In genomic region chr21:27062441-27062840, GRCh38 we compare ENCODE assay signal across 16 cellular contexts.
DNase-seq lines count a peak whose midpoint lies in the region; ATAC-seq and TF ChIP-seq lines count a peak whose summit lies in the region.
"Had no signal": no experiment of that assay in that cellular context is flagged by ENCODE, and none has a peak within 500 bp of the region (broad histone marks: within the 10 kb centered on the region; RNA-seq: fewer than 3 reads in every experiment).

No MANE protein-coding gene starts in this region.

- DNase-seq in Right ventricle myocardium superior (no peak), heart left ventricle (no peak), NCI-H446 treated with DMSO at 0.1 percent for 48 hours (lab: John Stamatoyannopoulos, UW) (peak; percentile 40), fibroblast of peridontal ligament (ENCODE audit: extremely low read depth) (peak; percentile 38), prostate gland (ENCODE audit: low spot score) (peak; percentile 10), SK-N-SH (no peak)
- DNase-seq: 8988T; CD4-positive, alpha-beta memory T cell; DMS153; DMS79; HCEC 1CT had no signal

- intact Hi-C loops in Right ventricle myocardium superior (cut with DNase I), result no loop called here
- intact Hi-C loops in heart left ventricle (cut with DNase I), result no loop called here
- intact Hi-C loops in prostate gland (cut with DNase I), result loop anchor here (10.0 kb wide), 1 partner anchor 178 kb away; no protein-coding TSS in a partner anchor

- H3K9me2 ChIP-seq in SK-N-SH, result no peaks in the 10 kb centered on the region

- no peak for TF ChIP-seq EP300 in SK-N-SH (IDR thresholded peaks at IDR 0.05; ENCODE audit: borderline replicate concordance in 1 of 2, low read depth in 1 of 2, low read length in 1 of 2)

- no peak for TF ChIP-seq RAD21 in SK-N-SH (IDR thresholded peaks at IDR 0.05; ENCODE audit: low read length)

- WGBS in heart left ventricle, 4 donors, result 68 to 90% (median 81%) methylated on average over 1 of the region's 1 CpG
- WGBS in prostate gland, result 28% methylated on average over 1 of the region's 1 CpG
- WGBS in SK-N-SH (ENCODE audit: low lambda C conversion rate), result 70% methylated on average over 1 of the region's 1 CpG

- H3K4me3 ChIP-seq in heart left ventricle, result no peak overlapping the region
- no peak overlapping the region for H3K4me3 ChIP-seq in prostate gland
- H3K4me3 ChIP-seq in SK-N-SH (ENCODE audit: low read depth in 2 of 2, low read length in 1 of 2), result no peak overlapping the region
- H3K4me3 ChIP-seq: BLaER1, GM12878, GM23338 had no signal

- CTCF ChIA-PET in SK-N-SH (lab: Yijun Ruan, JAX), result interaction anchor here (1.4 kb wide), 1 partner anchor 17 kb away, joined by 3 read pairs; no protein-coding TSS in a partner anchor

- TF ChIP-seq POLR2A in heart left ventricle (IDR thresholded peaks at IDR 0.05), result no peak
- TF ChIP-seq POLR2A in prostate gland (IDR thresholded peaks at IDR 0.05), result no peak

- H3K9ac ChIP-seq in SK-N-SH, result no peak overlapping the region
- H3K9ac ChIP-seq: BLaER1 had no signal

- H3K36me3 ChIP-seq in heart left ventricle (no peaks in the 10 kb centered on the region), prostate gland (no peaks in the 10 kb centered on the region), SK-N-SH (replicated peaks in 1 of 2; ENCODE audit: control insufficient read depth in 1 of 2, insufficient read depth in 2 of 2, low read length in 1 of 2) (no peaks in the 10 kb centered on the region)
- H3K36me3 ChIP-seq: BLaER1 had no signal

- no peak overlapping the region for H3K4me2 ChIP-seq in SK-N-SH
- H3K4me2 ChIP-seq: BLaER1, GM23338 had no signal

- no peak overlapping the region for H2AFZ ChIP-seq in SK-N-SH (ENCODE audit: low read depth)
- H2AFZ ChIP-seq: GM23338 had no signal

- POLR2A ChIA-PET in SK-N-SH (lab: Yijun Ruan, JAX), result no interaction called here

- H3K79me2 ChIP-seq in SK-N-SH (ENCODE audit: insufficient read depth), result no peaks in the 10 kb centered on the region; the same call in 1 of the 2 replicates

- no peaks in the 10 kb centered on the region for H4K20me1 ChIP-seq in SK-N-SH (ENCODE audit: insufficient read depth)
- H4K20me1 ChIP-seq: BLaER1 had no signal

- ATAC-seq in Right ventricle myocardium superior (ENCODE audit: poor library complexity) (peak; percentile 29), heart left ventricle (no peak), GM19452 (IDR thresholded peaks at IDR 0.05; ENCODE audit: unreplicated experiment) (no peak), GM18868 (IDR thresholded peaks at IDR 0.05; ENCODE audit: unreplicated experiment) (no peak)
- ATAC-seq: GM12878, GM23338 had no signal

- H3K9me3 ChIP-seq in heart left ventricle (peaks cover 0 to 28% (median 3%) of the 10 kb centered on the region in 12 donors), prostate gland (no peaks in the 10 kb centered on the region), SK-N-SH (no peaks in the 10 kb centered on the region)

- H3K4me1 ChIP-seq in heart left ventricle (no peaks in the 10 kb centered on the region), prostate gland (replicated peaks) (no peaks in the 10 kb centered on the region), SK-N-SH (ENCODE audit: control insufficient read depth in 1 of 2, insufficient read depth in 2 of 2, low read depth in 1 of 2, low read length in 1 of 2) (no peaks in the 10 kb centered on the region; a peak in 1 of 4 replicates)
- H3K4me1 ChIP-seq: BLaER1 had no signal

- peaks cover 4% of the 10 kb centered on the region for H3F3A ChIP-seq in SK-N-SH (replicated peaks; ENCODE audit: insufficient read depth)

- no peak overlapping the region for H3K27ac ChIP-seq in heart left ventricle
- H3K27ac ChIP-seq in prostate gland, result no peak overlapping the region
- H3K27ac ChIP-seq in SK-N-SH (ENCODE audit: low read depth in 2 of 2, low read length in 1 of 2), result no peak overlapping the region
- H3K27ac ChIP-seq: BLaER1 had no signal

- H3K27me3 ChIP-seq in heart left ventricle (no peaks in the 10 kb centered on the region), prostate gland (replicated peaks; ENCODE audit: insufficient read depth) (no peaks in the 10 kb centered on the region), SK-N-SH (ENCODE audit: insufficient read depth) (no peaks in the 10 kb centered on the region)
- H3K27me3 ChIP-seq: BLaER1 had no signal

- no peak for TF ChIP-seq CTCF in heart left ventricle (IDR thresholded peaks at IDR 0.05)
- TF ChIP-seq CTCF in prostate gland (IDR thresholded peaks at IDR 0.05), result no peak
- TF ChIP-seq CTCF in SK-N-SH (IDR thresholded peaks at IDR 0.05), result no peak

TF ChIP-seq in SK-N-SH, 30 proteins besides CTCF, POLR2A, EP300 and RAD21:
- TF ChIP-seq FOXJ3 (CRISPR knock-in tag; IDR thresholded peaks at IDR 0.05) (no peak), RXRA (IDR thresholded peaks at IDR 0.05; ENCODE audit: borderline replicate concordance, low read depth) (no peak), SMC3 (IDR thresholded peaks at IDR 0.05; ENCODE audit: low read depth, low read length) (no peak), ELF1 (IDR thresholded peaks at IDR 0.05) (no peak), POLR2AphosphoS5 (IDR thresholded peaks at IDR 0.05; ENCODE audit: low read depth, low read length) (no peak), YY1 (IDR thresholded peaks at IDR 0.05; ENCODE audit: low read depth) (no peak), GABPA (IDR thresholded peaks at IDR 0.05; ENCODE audit: low read depth) (no peak), CHD2 (IDR thresholded peaks at IDR 0.05; ENCODE audit: low read length, partially characterized antibody) (no peak), FOXM1 (IDR thresholded peaks at IDR 0.05; ENCODE audit: low read depth) (no peak)

Comparison
In these comparisons a context has a peak if more than half of its experiments do, and no peak if none do; other contexts are left out.
1. DNase-seq: peak in NCI-H446 treated with DMSO at 0.1 percent for 48 hours (single experiment), fibroblast of peridontal ligament (single experiment) and prostate gland (single experiment); none in Right ventricle myocardium superior (single experiment), heart left ventricle (0 of 5) and SK-N-SH (single experiment).